ENCODE assay signal across 8 cellular contexts in genomic region chr1:1063945-1064831, GRCh38. TPM values are rescaled to one million over a fixed set of nuclear protein-coding genes. Genes with fewer than 3 reads are reported as not detected.
DNase-seq lines count a peak whose midpoint lies in the region; ATAC-seq and TF ChIP-seq lines count a peak whose summit lies in the region.

No MANE protein-coding gene starts in this region.

- H3K36me3 Mint-ChIP-seq in stimulated activated memory B cell treated with anti-CD40 and anti-IgM and Interleukin-4, amounts not matched to agents 10 μg/mL and 1 μg/mL and 100 μg/mL, for 72 hours, result peaks cover 11% of the 10 kb centered on the region

- no peaks in the 10 kb centered on the region for H3K9me3 Mint-ChIP-seq in stimulated activated memory B cell treated with anti-CD40 and anti-IgM and Interleukin-4, amounts not matched to agents 10 μg/mL and 1 μg/mL and 100 μg/mL, for 72 hours

- ATAC-seq in HG02759 (IDR thresholded peaks at IDR 0.05; ENCODE audit: unreplicated experiment) (peak; percentile 54), mucosa of descending colon (peak; percentile 51)
- ATAC-seq in stimulated activated memory B cell treated with anti-CD40 and anti-IgM and Interleukin-4, amounts not matched to agents 10 μg/mL and 1 μg/mL and 100 μg/mL, for 72 hours, result peak; percentile 81

- peak; percentile 78 for TF ChIP-seq CTCF in mucosa of descending colon (IDR thresholded peaks at IDR 0.05)

- peaks cover 17% of the 10 kb centered on the region for H3K27me3 Mint-ChIP-seq in stimulated activated memory B cell treated with anti-CD40 and anti-IgM and Interleukin-4, amounts not matched to agents 10 μg/mL and 1 μg/mL and 100 μg/mL, for 72 hours

- peak overlapping the region; percentile 78 for H3K4me3 Mint-ChIP-seq in stimulated activated memory B cell treated with anti-CD40 and anti-IgM and Interleukin-4, amounts not matched to agents 10 μg/mL and 1 μg/mL and 100 μg/mL, for 72 hours

- DNase-seq in NCI-H2227 (lab: John Stamatoyannopoulos, UW; ENCODE audit: unreplicated experiment) (peak; percentile 26), NCI-H2227 treated with DMSO at 0.1 percent for 48 hours (lab: John Stamatoyannopoulos, UW) (no peak), NCI-H345 treated with DMSO at 0.1 percent for 48 hours (lab: John Stamatoyannopoulos, UW; ENCODE audit: unreplicated experiment) (peak; percentile 18), mucosa of descending colon (peak in 2 of 3 donors; percentile 80 to 85)
- DNase-seq in activated CD4-positive, alpha-beta T cell treated with anti-CD3 and anti-CD28 coated beads, Interleukin-2, amount 50 U/mL, for 48 hours, result peak; percentile 92 to 94
- DNase-seq in effector CD4-positive, alpha-beta T cell, result peak; percentile 77

- H3K36me3 ChIP-seq in mucosa of descending colon (ENCODE audit: low read depth), result no peaks in the 10 kb centered on the region

- H3K9me3 ChIP-seq in mucosa of descending colon, result no peaks in the 10 kb centered on the region

- peak overlapping the region; percentile 84 for H3K27ac Mint-ChIP-seq in stimulated activated memory B cell treated with anti-CD40 and anti-IgM and Interleukin-4, amounts not matched to agents 10 μg/mL and 1 μg/mL and 100 μg/mL, for 72 hours

- intact Hi-C loops in mucosa of descending colon (cut with DNase I, micrococcal nuclease), result loop anchor here (5.0 to 10.0 kb wide), 2 partner anchors 77 to 79 kb away; partner anchors contain the start of gene PERM1 (in 1 of the 2)

- peaks cover 53% of the 10 kb centered on the region for H3K4me1 Mint-ChIP-seq in stimulated activated memory B cell treated with anti-CD40 and anti-IgM and Interleukin-4, amounts not matched to agents 10 μg/mL and 1 μg/mL and 100 μg/mL, for 72 hours

- peaks cover 29% of the 10 kb centered on the region for H3K4me1 ChIP-seq in mucosa of descending colon (ENCODE audit: low read depth)

- H3K4me3 ChIP-seq in mucosa of descending colon, result no peak overlapping the region

RNA-seq across cellular contexts. Expression of gene RNF223, which starts 9.9 kb away (rescaled TPM):
- total RNA-seq in mucosa of descending colon, result 1 to 10 TPM; 1.3 to 7.5 (median 2.1) TPM

RNA-seq across cellular contexts. Expression of gene AGRN, which starts 44.3 kb away (rescaled TPM):
- total RNA-seq in mucosa of descending colon, result 10 to 100 TPM; 32.0 to 54.4 (median 40.6) TPM

RNA-seq across cellular contexts. Expression of gene ISG15, which starts 50.9 kb away (rescaled TPM):
- total RNA-seq in mucosa of descending colon, result 10 to 100 TPM; 37.5 to 41.7 (median 38.7) TPM

RNA-seq across cellular contexts. Expression of gene C1orf159, which starts 51.7 kb away (rescaled TPM):
- 10 to 100 TPM; 18.4 to 25.3 (median 24.0) TPM for total RNA-seq in mucosa of descending colon
